ENCODE assay signal across 18 cellular contexts in the genomic region with DNA sequence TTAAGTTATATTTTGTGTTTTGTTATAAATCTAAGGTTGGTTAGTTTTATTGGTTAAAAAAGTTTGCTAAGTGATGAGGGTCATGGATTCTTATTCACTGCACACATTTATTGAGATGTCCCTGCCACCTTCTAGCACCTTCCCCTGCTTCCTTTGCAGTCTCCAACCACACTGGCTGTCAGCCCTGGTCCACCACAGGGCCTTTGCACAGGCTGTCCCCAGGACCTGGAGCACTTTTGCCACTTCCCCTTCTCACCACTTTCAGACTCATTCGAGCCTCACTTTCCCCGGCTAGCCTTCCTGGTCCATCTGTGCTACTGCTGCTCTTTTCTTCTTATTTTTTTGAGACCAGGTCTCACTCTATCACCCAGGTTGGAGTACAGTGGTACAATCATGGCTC. TPM values are rescaled to one million over a fixed set of nuclear protein-coding genes. Genes with fewer than 3 reads are reported as not detected.
DNase-seq lines count a peak whose midpoint lies in the region; ATAC-seq and TF ChIP-seq lines count a peak whose summit lies in the region.
"Had no signal": no experiment of that assay in that cellular context is flagged by ENCODE, and none has a peak within 500 bp of the region (broad histone marks: within the 10 kb centered on the region; RNA-seq: fewer than 3 reads in every experiment).

No MANE protein-coding gene starts in this region.

- intact Hi-C loops in activated CD4-positive, alpha-beta T cell treated with anti-CD3 and anti-CD28 coated beads, Interleukin-2, amount 10 ng/mL, durations not matched to agents 24 days and 14 days (cut with micrococcal nuclease): no loop called here
- intact Hi-C loops in Panc1 (cut with micrococcal nuclease; ENCODE audit: unreplicated experiment): no loop called here

- H3K14ac ChIP-seq in neuronal stem cell (ENCODE audit: low read length): no peak overlapping the region

- H3F3A ChIP-seq in smooth muscle cell (ENCODE audit: low read depth): no peaks in the 10 kb centered on the region

- H3K27me3 ChIP-seq in Panc1 (ENCODE audit: control insufficient read depth, insufficient read depth, low read length) (no peaks in the 10 kb centered on the region), neuronal stem cell (ENCODE audit: control insufficient read depth in 3 of 3, insufficient read depth in 3 of 3, low read depth in 1 of 3, low read length in 3 of 3) (no peaks in the 10 kb centered on the region), smooth muscle cell (ENCODE audit: low read depth) (no peaks in the 10 kb centered on the region), Peyer's patch (no peaks in the 10 kb centered on the region), H7 (ENCODE audit: control insufficient read depth, insufficient read depth, low read length) (no peaks in the 10 kb centered on the region)
- H3K27me3 ChIP-seq: BLaER1 had no signal

- peaks cover 11% of the 10 kb centered on the region for H3K4me1 Mint-ChIP-seq in activated CD4-positive, alpha-beta T cell treated with anti-CD3 and anti-CD28 coated beads, Interleukin-2, amount 10 ng/mL, durations not matched to agents 7 days and 5 days
- peaks cover 25% of the 10 kb centered on the region for H3K4me1 Mint-ChIP-seq in activated CD4-positive, alpha-beta T cell treated with anti-CD3 and anti-CD28 coated beads, Interleukin-2, amount 10 ng/mL, durations not matched to agents 24 days and 14 days

- BruUV-seq in Panc1 (replicated peaks; lab: Mats Ljungman, UMichigan): no TSS peak

- no peak overlapping the region for H2BK15ac ChIP-seq in neuronal stem cell (ENCODE audit: low read length)

- no peak overlapping the region for H2BK5ac ChIP-seq in neuronal stem cell (ENCODE audit: low read length)

- H3K4me3 ChIP-seq in Panc1 (ENCODE audit: low read depth in 2 of 2, low read length in 2 of 2) (no peak overlapping the region), neuronal stem cell (ENCODE audit: low read length in 2 of 2) (no peak overlapping the region), smooth muscle cell (no peak overlapping the region), Peyer's patch (no peak overlapping the region), H7 (ENCODE audit: insufficient read depth, low read depth, low read length) (no peak overlapping the region)
- H3K4me3 ChIP-seq: BLaER1, GM23248 had no signal

- H3K27me3 Mint-ChIP-seq in activated CD4-positive, alpha-beta T cell treated with anti-CD3 and anti-CD28 coated beads, Interleukin-2, amount 10 ng/mL, durations not matched to agents 7 days and 5 days: no peaks in the 10 kb centered on the region
- H3K27me3 Mint-ChIP-seq in activated CD4-positive, alpha-beta T cell treated with anti-CD3 and anti-CD28 coated beads, Interleukin-2, amount 10 ng/mL, durations not matched to agents 24 days and 14 days: no peaks in the 10 kb centered on the region

- CTCF ChIA-PET in activated CD4-positive, alpha-beta T cell treated with anti-CD3 and anti-CD28 coated beads, Interleukin-2, amount 10 ng/mL, durations not matched to agents 7 days and 5 days (lab: Charles Lee): no interaction called here
- CTCF ChIA-PET in Panc1 (lab: Charles Lee): no interaction called here

- POLR2A ChIA-PET in activated CD4-positive, alpha-beta T cell treated with anti-CD3 and anti-CD28 coated beads, Interleukin-2, amount 10 ng/mL, durations not matched to agents 7 days and 5 days (lab: Charles Lee): no interaction called here
- POLR2A ChIA-PET in Panc1 (lab: Charles Lee): no interaction called here

- H4K20me1 ChIP-seq in smooth muscle cell (ENCODE audit: low read depth): no peaks in the 10 kb centered on the region
- H4K20me1 ChIP-seq: BLaER1 had no signal

- H2AK5ac ChIP-seq in neuronal stem cell (ENCODE audit: low read depth, low read length): no peak overlapping the region

- in situ Hi-C loops in Panc1 (cut with HindIII; ENCODE audit: low pct_unique_long_range_greater_than_20kb, low sequenced_read_pairs): no loop called here

- H2BK12ac ChIP-seq in neuronal stem cell (ENCODE audit: low read length): no peak overlapping the region

- no peaks in the 10 kb centered on the region for H3K9me3 Mint-ChIP-seq in activated CD4-positive, alpha-beta T cell treated with anti-CD3 and anti-CD28 coated beads, Interleukin-2, amount 10 ng/mL, durations not matched to agents 7 days and 5 days
- no peaks in the 10 kb centered on the region for H3K9me3 Mint-ChIP-seq in activated CD4-positive, alpha-beta T cell treated with anti-CD3 and anti-CD28 coated beads, Interleukin-2, amount 10 ng/mL, durations not matched to agents 24 days and 14 days
- H3K9me3 Mint-ChIP-seq: CD8-positive, alpha-beta T cell; H9; HFFc6 had no signal

- peaks cover 71% of the 10 kb centered on the region for H3K4me1 ChIP-seq in Panc1 (ENCODE audit: control insufficient read depth, insufficient read depth, low read length)
- H3K4me1 ChIP-seq in neuronal stem cell (ENCODE audit: control insufficient read depth in 2 of 2, insufficient read depth in 1 of 2, low read depth in 1 of 2, low read length in 2 of 2): peaks cover 0 to 15% of the 10 kb centered on the region in 2 donors
- H3K4me1 ChIP-seq in smooth muscle cell (ENCODE audit: low read depth): no peaks in the 10 kb centered on the region
- H3K4me1 ChIP-seq in Peyer's patch: peaks cover 0 to 60% (median 10%) of the 10 kb centered on the region in 4 donors

- no peak overlapping the region for H3K4me3 Mint-ChIP-seq in activated CD4-positive, alpha-beta T cell treated with anti-CD3 and anti-CD28 coated beads, Interleukin-2, amount 10 ng/mL, durations not matched to agents 7 days and 5 days
- H3K4me3 Mint-ChIP-seq in activated CD4-positive, alpha-beta T cell treated with anti-CD3 and anti-CD28 coated beads, Interleukin-2, amount 10 ng/mL, durations not matched to agents 24 days and 14 days: no peak overlapping the region
- H3K4me3 Mint-ChIP-seq: CD8-positive, alpha-beta T cell; H9; HFFc6 had no signal

- H3K79me1 ChIP-seq in neuronal stem cell (ENCODE audit: low read depth, low read length): no peaks in the 10 kb centered on the region

- H2AFZ ChIP-seq in neuronal stem cell (ENCODE audit: low read length) (no peak overlapping the region), smooth muscle cell (ENCODE audit: low read depth) (no peak overlapping the region)
- H2AFZ ChIP-seq: GM23248 had no signal

- peaks cover 7% of the 10 kb centered on the region for H3K36me3 Mint-ChIP-seq in activated CD4-positive, alpha-beta T cell treated with anti-CD3 and anti-CD28 coated beads, Interleukin-2, amount 10 ng/mL, durations not matched to agents 7 days and 5 days (ENCODE audit: low read depth)
- H3K36me3 Mint-ChIP-seq in activated CD4-positive, alpha-beta T cell treated with anti-CD3 and anti-CD28 coated beads, Interleukin-2, amount 10 ng/mL, durations not matched to agents 24 days and 14 days (ENCODE audit: low read depth): no peaks in the 10 kb centered on the region

- H3K9ac ChIP-seq in neuronal stem cell (ENCODE audit: low read depth, low read length, poor library complexity) (no peak overlapping the region), smooth muscle cell (ENCODE audit: low read depth) (no peak overlapping the region)
- H3K9ac ChIP-seq: BLaER1, GM23248 had no signal

- no peak overlapping the region for H4K91ac ChIP-seq in neuronal stem cell (ENCODE audit: low read depth, low read length, poor library complexity)

- H2BK120ac ChIP-seq in neuronal stem cell (ENCODE audit: low read depth, low read length): no peak overlapping the region

- H4K8ac ChIP-seq in neuronal stem cell (ENCODE audit: low read depth, low read length): no peak overlapping the region

- H3K27ac ChIP-seq in Panc1 (ENCODE audit: low read length) (0 out of 2 replicates have a peak overlapping the region, but pooled peaks have one; percentile 5), neuronal stem cell (replicated peaks; ENCODE audit: low read length) (no peak overlapping the region), smooth muscle cell (ENCODE audit: low read depth) (no peak overlapping the region), Peyer's patch (no peak overlapping the region)
- H3K27ac ChIP-seq: 22Rv1, BLaER1, GM23248 had no signal

- TF ChIP-seq POLR2A in Peyer's patch (IDR thresholded peaks at IDR 0.05): no peak

- DNase-seq in activated CD4-positive, alpha-beta T cell treated with anti-CD3 and anti-CD28 coated beads, Interleukin-2, amount 10 ng/mL, durations not matched to agents 7 days and 5 days: no peak
- DNase-seq in activated CD4-positive, alpha-beta T cell treated with anti-CD3 and anti-CD28 coated beads, Interleukin-2, amount 10 ng/mL, durations not matched to agents 24 days and 14 days: no peak
- peak; percentile 24 for DNase-seq in CD1c-positive myeloid dendritic cell (ENCODE audit: extremely low spot score)
- DNase-seq in Panc1 (ENCODE audit: low read depth, low spot score): no peak
- DNase-seq in neuronal stem cell (ENCODE audit: low spot score): no peak
- DNase-seq in smooth muscle cell (lab: John Stamatoyannopoulos, UW; ENCODE audit: unreplicated experiment): no peak
- DNase-seq in Peyer's patch: no peak
- no peak for DNase-seq in H7
- DNase-seq: AML-193; CD8-positive, alpha-beta T cell; COR-L47; GF-D8; GM23248; H9; HFFc6; KBM-7 had no signal

- H3K4me2 ChIP-seq in neuronal stem cell (ENCODE audit: insufficient read depth, low read length, poor library complexity, severe bottlenecking) (no peak overlapping the region), smooth muscle cell (no peak overlapping the region)
- H3K4me2 ChIP-seq: BLaER1 had no signal

- H3K9me3 ChIP-seq in Panc1 (ENCODE audit: control insufficient read depth, insufficient read depth, low read depth, low read length) (no peaks in the 10 kb centered on the region), neuronal stem cell (replicated peaks in 1 of 2; ENCODE audit: control insufficient read depth in 2 of 2, insufficient read depth in 1 of 2, low read depth in 1 of 2, low read length in 2 of 2) (no peaks in the 10 kb centered on the region), smooth muscle cell (replicated peaks; ENCODE audit: low read depth) (no peaks in the 10 kb centered on the region), Peyer's patch (no peaks in the 10 kb centered on the region)
- H3K9me3 ChIP-seq: BLaER1 had no signal

- ATAC-seq in Panc1: no peak
- ATAC-seq: CD8-positive, alpha-beta T cell had no signal

- no peak overlapping the region for H3K4ac ChIP-seq in neuronal stem cell (ENCODE audit: low read length)

- peak overlapping the region; percentile 34 for H3K27ac Mint-ChIP-seq in activated CD4-positive, alpha-beta T cell treated with anti-CD3 and anti-CD28 coated beads, Interleukin-2, amount 10 ng/mL, durations not matched to agents 7 days and 5 days
- no peak overlapping the region for H3K27ac Mint-ChIP-seq in activated CD4-positive, alpha-beta T cell treated with anti-CD3 and anti-CD28 coated beads, Interleukin-2, amount 10 ng/mL, durations not matched to agents 24 days and 14 days
- H3K27ac Mint-ChIP-seq: CD8-positive, alpha-beta T cell; H9; HFFc6 had no signal

- H3K36me3 ChIP-seq in Panc1 (ENCODE audit: control insufficient read depth, insufficient read depth, low read length) (no peaks in the 10 kb centered on the region), neuronal stem cell (replicated peaks in 1 of 2; ENCODE audit: control insufficient read depth in 2 of 2, insufficient read depth in 2 of 2, low read length in 2 of 2) (no peaks in the 10 kb centered on the region), smooth muscle cell (ENCODE audit: low read depth) (no peaks in the 10 kb centered on the region), Peyer's patch (no peaks in the 10 kb centered on the region), H7 (replicated peaks; ENCODE audit: control insufficient read depth, insufficient read depth, low read length) (no peaks in the 10 kb centered on the region)
- H3K36me3 ChIP-seq: BLaER1 had no signal

- no peak for TF ChIP-seq CTCF in Panc1 (IDR thresholded peaks at IDR 0.05)
- TF ChIP-seq CTCF in smooth muscle cell (IDR thresholded peaks at IDR 0.05; ENCODE audit: borderline replicate concordance, insufficient read depth, poor library complexity, severe bottlenecking): no peak
- no peak for TF ChIP-seq CTCF in Peyer's patch (IDR thresholded peaks at IDR 0.05)

- peak overlapping the region; percentile 46 for H3K18ac ChIP-seq in neuronal stem cell (ENCODE audit: low read length)

- no peaks in the 10 kb centered on the region for H3K79me2 ChIP-seq in smooth muscle cell (ENCODE audit: low read depth)

- WGBS in neuronal stem cell (ENCODE audit: extremely low coverage in 2 of 2, insufficient read length in 2 of 2, insufficient replicate concordance in 1 of 2), 2 donors: no CpG with 5 or more reads among the region's 2 CpGs
- 93% methylated on average over 2 of the region's 2 CpGs for WGBS in smooth muscle cell (ENCODE audit: low lambda C conversion rate)

- no peak overlapping the region for H3K23ac ChIP-seq in neuronal stem cell (ENCODE audit: low read depth, low read length, poor library complexity)

RNA-seq across cellular contexts. Expression of a gene that starts 45.3 kb away (rescaled TPM):
- 10 to 100 TPM; 21.0 to 21.5 TPM for total RNA-seq in activated CD4-positive, alpha-beta T cell treated with anti-CD3 and anti-CD28 coated beads, Interleukin-2, amount 10 ng/mL, durations not matched to agents 7 days and 5 days
- 12.7 and 15.3 TPM in 2 replicates for total RNA-seq in activated CD4-positive, alpha-beta T cell treated with anti-CD3 and anti-CD28 coated beads, Interleukin-2, amount 10 ng/mL, durations not matched to agents 24 days and 14 days
- total RNA-seq in Panc1 (2021; ENCODE audit: unreplicated experiment): 65.5 TPM
- 24.0 TPM for polyA plus RNA-seq in Panc1 (2012; ENCODE audit: insufficient read length)
- 6.2 TPM for polyA plus RNA-seq in neuronal stem cell (2013, experiment 1 of 2)
- polyA plus RNA-seq in neuronal stem cell (2013, experiment 2 of 2): 5.7 TPM
- 5.1 and 6.4 TPM in 2 replicates for total RNA-seq in smooth muscle cell
- 2.1 and 2.2 TPM in 2 replicates for polyA plus RNA-seq in smooth muscle cell
- total RNA-seq in Peyer's patch: 100 to 1,000 TPM in 3 of 4 donors, 10 to 100 TPM in 1; 60.1 to 180 (median 126) TPM
- 5.9 and 10.6 TPM in 2 replicates for total RNA-seq in H7 (2014; rRNA removed; shearing (Covaris generic))
